Comparison of ENCODE assay signal across 20 cellular contexts in the genomic region with DNA sequence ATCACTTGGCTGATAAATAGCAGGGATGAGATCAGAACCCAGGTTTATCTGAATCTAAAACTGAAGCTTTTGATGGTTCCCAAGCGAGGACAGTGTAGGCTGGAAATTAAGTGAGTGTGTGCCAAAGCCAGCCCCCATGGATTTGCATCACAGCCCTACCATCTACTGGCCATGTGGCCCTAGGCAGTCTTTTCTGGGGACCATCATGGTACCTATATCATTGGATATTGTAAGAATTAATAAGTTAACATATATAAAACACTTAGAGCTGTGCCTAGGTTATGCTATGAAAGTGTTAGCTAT. TPM values are rescaled to one million over a fixed set of nuclear protein-coding genes. Genes with fewer than 3 reads are reported as not detected.
DNase-seq lines count a peak whose midpoint lies in the region; ATAC-seq and TF ChIP-seq lines count a peak whose summit lies in the region.
"Had no signal": no experiment of that assay in that cellular context is flagged by ENCODE, and none has a peak within 500 bp of the region (broad histone marks: within the 10 kb centered on the region; RNA-seq: fewer than 3 reads in every experiment).

No MANE protein-coding gene starts in this region.

- no peak overlapping the region for H3K4me3 ChIP-seq in lower lobe of right lung
- H3K4me3 ChIP-seq: stomach, upper lobe of left lung had no signal

- no peak for DNase-seq in lower lobe of right lung
- DNase-seq in cerebellum (ENCODE audit: low spot score) = no peak
- no peak for DNase-seq in T-helper 9 cell
- no peak for DNase-seq in omental fat pad (ENCODE audit: low spot score)
- DNase-seq: activated CD8-positive, alpha-beta memory T cell treated with anti-CD3 and anti-CD28 coated beads for 24 hours; activated naive CD4-positive, alpha-beta T cell treated with anti-CD3 and anti-CD28 coated beads for 36 hours; activated T-cell treated with anti-CD3 and anti-CD28 coated beads, Interleukin-2, amount 50 U/mL, for 4 hours; amygdala; central memory CD4-positive, alpha-beta T cell; foreskin keratinocyte; mammary epithelial cell; NCI-H1930; nucleus accumbens; retina; stomach; upper lobe of left lung had no signal

- H3K27me3 ChIP-seq in lower lobe of right lung (ENCODE audit: low read depth) = no peaks in the 10 kb centered on the region
- H3K27me3 ChIP-seq: foreskin keratinocyte, stomach, upper lobe of left lung had no signal

- intact Hi-C loops in lower lobe of right lung (cut with DNase I) = no loop called here

- no peaks in the 10 kb centered on the region for H3K9me3 ChIP-seq in lower lobe of right lung
- H3K9me3 ChIP-seq: stomach, upper lobe of left lung had no signal

- peak overlapping the region; percentile 13 for H3K27ac ChIP-seq in lower lobe of right lung
- H3K27ac ChIP-seq: foreskin keratinocyte had no signal

- H3K36me3 ChIP-seq in lower lobe of right lung = no peaks in the 10 kb centered on the region
- H3K36me3 ChIP-seq: stomach, upper lobe of left lung had no signal

- H3K4me1 ChIP-seq in lower lobe of right lung = no peaks in the 10 kb centered on the region
- H3K4me1 ChIP-seq: foreskin keratinocyte had no signal

- TF ChIP-seq CTCF in lower lobe of right lung (IDR thresholded peaks at IDR 0.05) (no peak), omental fat pad (IDR thresholded peaks at IDR 0.05) (no peak)

- ATAC-seq in GM18907 (IDR thresholded peaks at IDR 0.05; ENCODE audit: unreplicated experiment) (peak; percentile 18), GM21529 (IDR thresholded peaks at IDR 0.05; ENCODE audit: unreplicated experiment) (peak; percentile 25), HG03378 (IDR thresholded peaks at IDR 0.05; ENCODE audit: unreplicated experiment) (peak; percentile 23), lower lobe of right lung (no peak), omental fat pad (ENCODE audit: low FRiP score) (no peak)
- ATAC-seq: activated CD4-positive, CD25-positive, alpha-beta regulatory T cell treated with anti-CD3 and anti-CD28 coated beads, Interleukin-2, amount 50 U/mL, for 24 hours; activated T-cell treated with anti-CD3 and anti-CD28 coated beads, Interleukin-2, amount 50 U/mL, for 4 hours; foreskin keratinocyte had no signal

RNA-seq across cellular contexts. Expression of a gene that starts 32.8 kb away (rescaled TPM):
- total RNA-seq in lower lobe of right lung (158 TPM), cerebellum (77.5 TPM), omental fat pad (100 to 1,000 TPM in 3 of 4 donors, 10 to 100 TPM in 1; 81.0 to 132 (median 113) TPM)

Comparison
In these comparisons a context has a peak if more than half of its experiments do, and no peak if none do; other contexts are left out.
1. ATAC-seq: peak in GM18907 (single experiment), GM21529 (single experiment) and HG03378 (single experiment); none in lower lobe of right lung (0 of 2) and omental fat pad (single experiment).